ENCODE assay signal across 19 cellular contexts in genomic region chr14:105971593-105972500, GRCh38.
A peak's percentile ranks its signal among the peaks of the same experiment; 100 is the strongest.
DNase-seq lines count a peak whose midpoint lies in the region; ATAC-seq and TF ChIP-seq lines count a peak whose summit lies in the region.
"Had no signal": no experiment of that assay in that cellular context is flagged by ENCODE, and none has a peak within 500 bp of the region (broad histone marks: within the 10 kb centered on the region; RNA-seq: fewer than 3 reads in every experiment).

No MANE protein-coding gene starts in this region.

- peak overlapping the region; percentile 55 for H3K4me2 ChIP-seq in OCI-LY3 (ENCODE audit: low read length)
- H3K4me2 ChIP-seq: A549; BLaER1 treated with 17β-estradiol and CSF1 and Interleukin-3, amounts not matched to agents 10 nM and 100 nM had no signal

- H3K79me2 ChIP-seq in OCI-LY3 (ENCODE audit: low read length) = no peaks in the 10 kb centered on the region

- no peak overlapping the region for H3K4me3 Mint-ChIP-seq in activated CD8-positive, alpha-beta memory T cell treated with anti-CD3 and anti-CD28 coated beads, Interleukin-2, amount 10 ng/mL, durations not matched to agents 7 days and 5 days
- peak overlapping the region; percentile 60 for H3K4me3 Mint-ChIP-seq in endothelial cell (ENCODE audit: unreplicated experiment)
- H3K4me3 Mint-ChIP-seq: B cell; CD4-positive, alpha-beta T cell; CD8-positive, alpha-beta T cell had no signal

- H3K36me3 Mint-ChIP-seq in activated CD8-positive, alpha-beta memory T cell treated with anti-CD3 and anti-CD28 coated beads, Interleukin-2, amount 10 ng/mL, durations not matched to agents 7 days and 5 days = no peaks in the 10 kb centered on the region
- H3K36me3 Mint-ChIP-seq in endothelial cell (ENCODE audit: low read depth, unreplicated experiment) = peaks cover 21% of the 10 kb centered on the region
- H3K36me3 Mint-ChIP-seq: CD8-positive, alpha-beta T cell had no signal

- H3K27ac Mint-ChIP-seq in activated CD8-positive, alpha-beta memory T cell treated with anti-CD3 and anti-CD28 coated beads, Interleukin-2, amount 10 ng/mL, durations not matched to agents 7 days and 5 days = no peak overlapping the region
- no peak overlapping the region for H3K27ac Mint-ChIP-seq in endothelial cell (ENCODE audit: unreplicated experiment)
- H3K27ac Mint-ChIP-seq: B cell; CD4-positive, alpha-beta T cell; CD8-positive, alpha-beta T cell had no signal

- H3K4me1 ChIP-seq in OCI-LY3 (ENCODE audit: low read length) = peaks cover 64% of the 10 kb centered on the region
- H3K4me1 ChIP-seq: A549; BLaER1 treated with 17β-estradiol and CSF1 and Interleukin-3, amounts not matched to agents 10 nM and 100 nM; Caco-2 had no signal

- no peaks in the 10 kb centered on the region for H3K36me3 ChIP-seq in OCI-LY3 (replicated peaks; ENCODE audit: low read depth, low read length)
- H3K36me3 ChIP-seq: BLaER1 treated with 17β-estradiol and CSF1 and Interleukin-3, amounts not matched to agents 10 nM and 100 nM had no signal

- H2AFZ ChIP-seq in OCI-LY3 (ENCODE audit: low read depth, low read length) = no peak overlapping the region

- peaks cover 20% of the 10 kb centered on the region for H3K27me3 Mint-ChIP-seq in activated CD8-positive, alpha-beta memory T cell treated with anti-CD3 and anti-CD28 coated beads, Interleukin-2, amount 10 ng/mL, durations not matched to agents 7 days and 5 days
- peaks cover 16% of the 10 kb centered on the region for H3K27me3 Mint-ChIP-seq in endothelial cell (ENCODE audit: unreplicated experiment)
- H3K27me3 Mint-ChIP-seq: B cell had no signal

- H3K27ac ChIP-seq in OCI-LY3 (ENCODE audit: low read length) (peak overlapping the region; percentile 37; the same call in 1 of the 2 replicates), substantia nigra (ENCODE audit: low read depth, low read length, poor library complexity, severe bottlenecking) (no peak overlapping the region)
- H3K27ac ChIP-seq: 22Rv1; A549; BLaER1 treated with 17β-estradiol and CSF1 and Interleukin-3, amounts not matched to agents 10 nM and 100 nM; C4-2B had no signal

- DNase-seq in NCI-H146 (lab: John Stamatoyannopoulos, UW) (peak; percentile 17), NCI-H146 treated with DMSO at 0.1 percent for 48 hours (lab: John Stamatoyannopoulos, UW; ENCODE audit: unreplicated experiment) (no peak), endothelial cell (ENCODE audit: low spot score) (no peak), substantia nigra (lab: John Stamatoyannopoulos, UW) (no peak)
- DNase-seq in activated CD8-positive, alpha-beta memory T cell treated with anti-CD3 and anti-CD28 coated beads for 24 hours = peak; percentile 48
- no peak for DNase-seq in activated CD8-positive, alpha-beta memory T cell treated with anti-CD3 and anti-CD28 coated beads, Interleukin-2, amount 10 ng/mL, durations not matched to agents 7 days and 5 days
- DNase-seq: AML-193; Caco-2; Calu3; CD4-positive, alpha-beta T cell; CD8-positive, alpha-beta T cell; GF-D8 had no signal

- peak overlapping the region; percentile 17; the same call in 1 of the 2 replicates for H3K9ac ChIP-seq in OCI-LY3 (ENCODE audit: low read length)
- H3K9ac ChIP-seq: BLaER1 treated with 17β-estradiol and CSF1 and Interleukin-3, amounts not matched to agents 10 nM and 100 nM had no signal

- no peaks in the 10 kb centered on the region for H4K20me1 ChIP-seq in OCI-LY3 (ENCODE audit: insufficient read depth, low read length)
- H4K20me1 ChIP-seq: BLaER1 treated with 17β-estradiol and CSF1 and Interleukin-3, amounts not matched to agents 10 nM and 100 nM had no signal

- H3K9me3 Mint-ChIP-seq in activated CD8-positive, alpha-beta memory T cell treated with anti-CD3 and anti-CD28 coated beads, Interleukin-2, amount 10 ng/mL, durations not matched to agents 7 days and 5 days (ENCODE audit: low read depth) = no peaks in the 10 kb centered on the region
- peaks cover 66% of the 10 kb centered on the region for H3K9me3 Mint-ChIP-seq in endothelial cell (ENCODE audit: unreplicated experiment)
- H3K9me3 Mint-ChIP-seq: CD4-positive, alpha-beta T cell; CD8-positive, alpha-beta T cell had no signal

- H3K27me3 ChIP-seq in OCI-LY3 (ENCODE audit: low read depth, low read length) = no peaks in the 10 kb centered on the region
- H3K27me3 ChIP-seq: BLaER1 treated with 17β-estradiol and CSF1 and Interleukin-3, amounts not matched to agents 10 nM and 100 nM had no signal

- no peak for ATAC-seq in activated CD8-positive, alpha-beta memory T cell treated with anti-CD3 and anti-CD28 coated beads, Interleukin-2, amount 10 ng/mL, durations not matched to agents 7 days and 5 days
- ATAC-seq in GM18907 (IDR thresholded peaks at IDR 0.05; ENCODE audit: unreplicated experiment) = no peak
- ATAC-seq: A549; CD8-positive, alpha-beta T cell had no signal

- no peak overlapping the region for H3K4me3 ChIP-seq in OCI-LY3 (ENCODE audit: low read length)
- H3K4me3 ChIP-seq: A549; BLaER1 treated with 17β-estradiol and CSF1 and Interleukin-3, amounts not matched to agents 10 nM and 100 nM had no signal

- CTCF ChIA-PET in activated CD8-positive, alpha-beta memory T cell treated with anti-CD3 and anti-CD28 coated beads, Interleukin-2, amount 10 ng/mL, durations not matched to agents 7 days and 5 days (lab: Charles Lee) = no interaction called here

- no peaks in the 10 kb centered on the region for H3K9me3 ChIP-seq in OCI-LY3 (ENCODE audit: insufficient read depth, low read length)
- H3K9me3 ChIP-seq: A549; BLaER1 treated with 17β-estradiol and CSF1 and Interleukin-3, amounts not matched to agents 10 nM and 100 nM; Caco-2 had no signal

- peaks cover 5% of the 10 kb centered on the region for H3K4me1 Mint-ChIP-seq in activated CD8-positive, alpha-beta memory T cell treated with anti-CD3 and anti-CD28 coated beads, Interleukin-2, amount 10 ng/mL, durations not matched to agents 7 days and 5 days
- no peaks in the 10 kb centered on the region for H3K4me1 Mint-ChIP-seq in endothelial cell (ENCODE audit: unreplicated experiment)

- TF ChIP-seq CTCF in OCI-LY3 (IDR thresholded peaks at IDR 0.05; ENCODE audit: low read depth, low read length) (no peak), endothelial cell (IDR thresholded peaks at IDR 0.05; ENCODE audit: unreplicated experiment) (no peak)

Comparison
In these comparisons a context has a peak if more than half of its experiments do, and no peak if none do; other contexts are left out.
1. DNase-seq: peak in NCI-H146 (single experiment) and activated CD8-positive, alpha-beta memory T cell treated with anti-CD3 and anti-CD28 coated beads for 24 hours (single experiment); none in NCI-H146 treated with DMSO at 0.1 percent for 48 hours (single experiment), activated CD8-positive, alpha-beta memory T cell treated with anti-CD3 and anti-CD28 coated beads, Interleukin-2, amount 10 ng/mL, durations not matched to agents 7 days and 5 days (single experiment), endothelial cell (single experiment) and substantia nigra (0 of 49).